In the genomic region with DNA sequence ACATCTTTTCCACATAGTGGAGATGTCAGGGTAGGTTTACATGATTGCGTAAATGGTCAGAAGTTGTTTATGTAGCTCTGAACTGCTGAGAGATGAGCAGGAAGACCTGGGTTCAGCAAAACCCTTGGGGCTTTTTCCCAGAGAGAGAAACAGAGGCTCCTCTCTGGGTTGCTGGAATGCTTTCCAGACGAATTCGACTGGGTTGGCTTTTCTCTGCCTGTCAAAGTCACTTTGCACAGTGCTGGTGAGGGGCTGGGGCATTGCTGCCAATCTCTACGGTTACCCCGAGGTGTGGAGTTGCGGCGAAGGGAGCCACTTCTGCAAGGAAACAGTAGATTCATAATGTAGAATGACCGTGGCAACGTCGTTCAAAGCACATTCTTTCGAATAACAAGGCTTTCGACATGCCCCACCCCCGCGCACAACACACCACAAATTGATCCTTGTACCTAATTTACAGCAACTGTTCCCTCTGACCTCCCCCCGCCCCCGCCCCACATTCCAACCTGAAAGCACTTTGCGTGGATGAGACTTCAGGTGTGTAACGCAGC, we compare ENCODE assay signal across 12 cellular contexts. TPM values are rescaled to one million over a fixed set of nuclear protein-coding genes. Genes with fewer than 3 reads are reported as not detected.
DNase-seq lines count a peak whose midpoint lies in the region; ATAC-seq and TF ChIP-seq lines count a peak whose summit lies in the region.
"Had no signal": no experiment of that assay in that cellular context is flagged by ENCODE, and none has a peak within 500 bp of the region (broad histone marks: within the 10 kb centered on the region; RNA-seq: fewer than 3 reads in every experiment).

No MANE protein-coding gene starts in this region.

- H3K27me3 ChIP-seq in left ventricle myocardium inferior (ENCODE audit: low read depth) (peaks cover 86% of the 10 kb centered on the region), endodermal cell (ENCODE audit: control insufficient read depth, insufficient read depth, low read length, poor library complexity, severe bottlenecking) (peaks cover 57% of the 10 kb centered on the region), neural progenitor cell (peaks cover 84% of the 10 kb centered on the region)

- H3K4me2 ChIP-seq in neural progenitor cell: peak overlapping the region; percentile 78

- WGBS in endodermal cell (ENCODE audit: insufficient coverage in 1 of 2, insufficient read length in 1 of 2), 2 experiments: 38 to 44% methylated on average over 8 to 18 of the region's 18 CpGs

- H3K27ac Mint-ChIP-seq in endodermal cell: no peak overlapping the region
- H3K27ac Mint-ChIP-seq in neural progenitor cell: no peak overlapping the region
- H3K27ac Mint-ChIP-seq: activated T-cell treated with anti-CD3 and anti-CD28 coated beads, Interleukin-2, amount 50 U/mL, for 72 hours; stimulated activated effector memory CD8-positive, alpha-beta T cell treated with anti-CD3 and anti-CD28 coated beads, Interleukin-12 subunit alpha, Interleukin-12 subunit beta, amount 100 ng/mL, for 72 hours had no signal

- H3K4me3 ChIP-seq in left ventricle myocardium inferior: peak overlapping the region; percentile 66
- peak overlapping the region; percentile 77 for H3K4me3 ChIP-seq in endodermal cell (ENCODE audit: low read length)
- peak overlapping the region; percentile 66 for H3K4me3 ChIP-seq in neural progenitor cell

- peaks cover 41% of the 10 kb centered on the region for H3F3A ChIP-seq in neural progenitor cell (ENCODE audit: low read depth)

- H3K4me1 Mint-ChIP-seq in endodermal cell: peaks cover 35% of the 10 kb centered on the region
- peaks cover 33% of the 10 kb centered on the region for H3K4me1 Mint-ChIP-seq in neural progenitor cell
- H3K4me1 Mint-ChIP-seq: CD14-positive monocyte; stimulated activated effector memory CD8-positive, alpha-beta T cell treated with anti-CD3 and anti-CD28 coated beads, Interleukin-12 subunit alpha, Interleukin-12 subunit beta, amount 100 ng/mL, for 72 hours had no signal

- H2AFZ ChIP-seq in neural progenitor cell (replicated peaks): peak overlapping the region; percentile 80

- H3K79me2 ChIP-seq in neural progenitor cell (ENCODE audit: low read depth): no peaks in the 10 kb centered on the region

- H4K20me1 ChIP-seq in neural progenitor cell (ENCODE audit: low read depth): peaks cover 23% of the 10 kb centered on the region

- CTCF ChIA-PET in RWPE1 (lab: Yijun Ruan, JAX): no interaction called here

- H3K9me3 Mint-ChIP-seq in endodermal cell (peaks cover 9% of the 10 kb centered on the region), neural progenitor cell (peaks cover 5% of the 10 kb centered on the region)
- H3K9me3 Mint-ChIP-seq: activated T-cell treated with anti-CD3 and anti-CD28 coated beads, Interleukin-2, amount 50 U/mL, for 72 hours had no signal

- peak overlapping the region; percentile 30 for H3K27ac ChIP-seq in left ventricle myocardium inferior (replicated peaks)
- H3K27ac ChIP-seq in endodermal cell (ENCODE audit: low read depth, low read length): no peak overlapping the region
- no peak overlapping the region for H3K27ac ChIP-seq in neural progenitor cell
- no peak overlapping the region for H3K27ac ChIP-seq in RWPE1

- H3K27me3 Mint-ChIP-seq in endodermal cell (ENCODE audit: insufficient read depth) (peaks cover 68% of the 10 kb centered on the region), neural progenitor cell (ENCODE audit: insufficient read depth, low read depth) (peaks cover 29% of the 10 kb centered on the region)

- H3K4me1 ChIP-seq in left ventricle myocardium inferior (peaks cover 19% of the 10 kb centered on the region), endodermal cell (ENCODE audit: control insufficient read depth, insufficient read depth, low read length) (no peaks in the 10 kb centered on the region), neural progenitor cell (peaks cover 40% of the 10 kb centered on the region)

- H3K36me3 ChIP-seq in left ventricle myocardium inferior: no peaks in the 10 kb centered on the region
- no peaks in the 10 kb centered on the region for H3K36me3 ChIP-seq in endodermal cell (ENCODE audit: control insufficient read depth, insufficient read depth, low read length)
- H3K36me3 ChIP-seq in neural progenitor cell: no peaks in the 10 kb centered on the region

- H3K9ac ChIP-seq in endodermal cell (ENCODE audit: extremely low read depth, low read length, poor library complexity, severe bottlenecking) (no peak overlapping the region), neural progenitor cell (no peak overlapping the region)

- ATAC-seq in Right ventricle myocardium inferior (no peak), HG03025 (IDR thresholded peaks at IDR 0.05; ENCODE audit: low FRiP score, unreplicated experiment) (no peak), HG02938 (IDR thresholded peaks at IDR 0.05; ENCODE audit: unreplicated experiment) (no peak)
- ATAC-seq: stimulated activated effector memory CD8-positive, alpha-beta T cell treated with anti-CD3 and anti-CD28 coated beads, Interleukin-12 subunit alpha, Interleukin-12 subunit beta, amount 100 ng/mL, for 72 hours had no signal

- H3K36me3 Mint-ChIP-seq in endodermal cell (ENCODE audit: low read depth) (no peaks in the 10 kb centered on the region), neural progenitor cell (no peaks in the 10 kb centered on the region)
- H3K36me3 Mint-ChIP-seq: stimulated activated effector memory CD8-positive, alpha-beta T cell treated with anti-CD3 and anti-CD28 coated beads, Interleukin-12 subunit alpha, Interleukin-12 subunit beta, amount 100 ng/mL, for 72 hours had no signal

- intact Hi-C loops in left ventricle myocardium inferior (cut with micrococcal nuclease): no loop called here
- intact Hi-C loops in Right ventricle myocardium inferior (cut with DNase I): no loop called here

- no peak for TF ChIP-seq CTCF in left ventricle myocardium inferior (IDR thresholded peaks at IDR 0.05; ENCODE audit: borderline replicate concordance)
- TF ChIP-seq CTCF in endodermal cell (conservative IDR thresholded peaks at IDR 0.05): no peak
- no peak for TF ChIP-seq CTCF in neural progenitor cell (IDR thresholded peaks at IDR 0.05)
- no peak for TF ChIP-seq CTCF in RWPE1 (conservative IDR thresholded peaks at IDR 0.05; ENCODE audit: low read depth)

- H3K9me3 ChIP-seq in left ventricle myocardium inferior (replicated peaks) (no peaks in the 10 kb centered on the region), endodermal cell (ENCODE audit: control insufficient read depth, low read length) (peaks cover 37% of the 10 kb centered on the region), neural progenitor cell (ENCODE audit: low read depth) (no peaks in the 10 kb centered on the region)

- POLR2A ChIA-PET in RWPE1 (lab: Yijun Ruan, JAX; ENCODE audit: low non-redundant PET): no interaction called here

- DNase-seq in left ventricle myocardium inferior: no peak
- no peak for DNase-seq in Right ventricle myocardium inferior (ENCODE audit: missing footprints)
- DNase-seq in endodermal cell: no peak
- DNase-seq in neural progenitor cell (ENCODE audit: low spot score): peak; percentile 52
- DNase-seq in RWPE1 (ENCODE audit: low spot score): no peak
- no peak for DNase-seq in Kasumi-1 (lab: John Stamatoyannopoulos, UW)

- peak overlapping the region; percentile 62 for H3K4me3 Mint-ChIP-seq in endodermal cell
- H3K4me3 Mint-ChIP-seq in neural progenitor cell: peak overlapping the region; percentile 88
- H3K4me3 Mint-ChIP-seq: stimulated activated effector memory CD8-positive, alpha-beta T cell treated with anti-CD3 and anti-CD28 coated beads, Interleukin-12 subunit alpha, Interleukin-12 subunit beta, amount 100 ng/mL, for 72 hours had no signal

RNA-seq across cellular contexts. Expression of a gene that starts 0.9 kb away (rescaled TPM):
- total RNA-seq in left ventricle myocardium inferior: 1.2 TPM
- total RNA-seq in Right ventricle myocardium inferior: 2.5 TPM
- 10 to 100 TPM; 10.8 to 11.1 TPM for total RNA-seq in endodermal cell
- 5.0 TPM for polyA plus RNA-seq in endodermal cell (2013, experiment 1 of 2)
- polyA plus RNA-seq in endodermal cell (2013, experiment 2 of 2): 4.6 TPM
- total RNA-seq in neural progenitor cell (ENCODE audit: low replicate concordance): 5.1 and 5.2 TPM in 2 replicates
- total RNA-seq: pulmonary artery endothelial cell had no signal
- polyA plus RNA-seq: CD14-positive monocyte had no signal
